In genomic region chr6:105757512-105758200, GRCh38 we compare ENCODE assay signal across 7 cellular contexts.
DNase-seq lines count a peak whose midpoint lies in the region; ATAC-seq and TF ChIP-seq lines count a peak whose summit lies in the region.

No MANE protein-coding gene starts in this region.

- H3K4me3 Mint-ChIP-seq in memory B cell = no peak overlapping the region

- H3K27ac ChIP-seq in hepatocyte = no peak overlapping the region

- H3K36me3 Mint-ChIP-seq in memory B cell = no peaks in the 10 kb centered on the region

- H2AFZ ChIP-seq in hepatocyte = no peak overlapping the region

- peaks cover 12% of the 10 kb centered on the region for H3K27me3 Mint-ChIP-seq in memory B cell

- no peaks in the 10 kb centered on the region for H3K9me3 Mint-ChIP-seq in memory B cell

- 85% methylated on average over 5 of the region's 5 CpGs for WGBS in hepatocyte (ENCODE audit: low lambda C conversion rate, missing lambda C conversion rate)

- H3K4me2 ChIP-seq in hepatocyte = no peak overlapping the region

- ATAC-seq in GM18909 (IDR thresholded peaks at IDR 0.05; ENCODE audit: poor library complexity, unreplicated experiment) = peak; percentile 96
- ATAC-seq in HG02588 (IDR thresholded peaks at IDR 0.05; ENCODE audit: unreplicated experiment) = peak; percentile 92
- ATAC-seq in memory B cell (ENCODE audit: low read depth) = peak; percentile 38
- ATAC-seq in Right ventricle myocardium superior (ENCODE audit: poor library complexity) = no peak

- H3K79me2 ChIP-seq in hepatocyte = no peaks in the 10 kb centered on the region

- H3K36me3 ChIP-seq in hepatocyte (replicated peaks; ENCODE audit: insufficient read depth, low read depth) = no peaks in the 10 kb centered on the region

- TF ChIP-seq CTCF in hepatocyte (IDR thresholded peaks at IDR 0.05; ENCODE audit: poor library complexity) = no peak

- intact Hi-C loops in Right ventricle myocardium superior (cut with DNase I) = no loop called here

- H4K20me1 ChIP-seq in hepatocyte (ENCODE audit: insufficient read depth, poor library complexity, severe bottlenecking) = no peaks in the 10 kb centered on the region

- no peak overlapping the region for H3K27ac Mint-ChIP-seq in memory B cell

- DNase-seq in NCI-H1105 (lab: John Stamatoyannopoulos, UW) (peak; percentile 72), memory B cell (ENCODE audit: low spot score in 2 of 2) (no peak), hepatocyte (ENCODE audit: low spot score) (no peak), NCI-H2196 treated with DMSO at 0.1 percent for 48 hours (lab: John Stamatoyannopoulos, UW; ENCODE audit: unreplicated experiment) (no peak), Right ventricle myocardium superior (no peak)

- H3K4me1 ChIP-seq in hepatocyte (ENCODE audit: insufficient read depth) = peaks cover 18% of the 10 kb centered on the region

- H3K9me2 ChIP-seq in hepatocyte (replicated peaks; ENCODE audit: insufficient read depth) = no peaks in the 10 kb centered on the region

- no peak overlapping the region for H3K4me3 ChIP-seq in hepatocyte

- peaks cover 6% of the 10 kb centered on the region for H3K4me1 Mint-ChIP-seq in memory B cell

- no peaks in the 10 kb centered on the region for H3K9me3 ChIP-seq in hepatocyte (ENCODE audit: low read depth)

- H3K27me3 ChIP-seq in hepatocyte = no peaks in the 10 kb centered on the region
